17 cellular contexts compared by ENCODE assay signal in the genomic region with DNA sequence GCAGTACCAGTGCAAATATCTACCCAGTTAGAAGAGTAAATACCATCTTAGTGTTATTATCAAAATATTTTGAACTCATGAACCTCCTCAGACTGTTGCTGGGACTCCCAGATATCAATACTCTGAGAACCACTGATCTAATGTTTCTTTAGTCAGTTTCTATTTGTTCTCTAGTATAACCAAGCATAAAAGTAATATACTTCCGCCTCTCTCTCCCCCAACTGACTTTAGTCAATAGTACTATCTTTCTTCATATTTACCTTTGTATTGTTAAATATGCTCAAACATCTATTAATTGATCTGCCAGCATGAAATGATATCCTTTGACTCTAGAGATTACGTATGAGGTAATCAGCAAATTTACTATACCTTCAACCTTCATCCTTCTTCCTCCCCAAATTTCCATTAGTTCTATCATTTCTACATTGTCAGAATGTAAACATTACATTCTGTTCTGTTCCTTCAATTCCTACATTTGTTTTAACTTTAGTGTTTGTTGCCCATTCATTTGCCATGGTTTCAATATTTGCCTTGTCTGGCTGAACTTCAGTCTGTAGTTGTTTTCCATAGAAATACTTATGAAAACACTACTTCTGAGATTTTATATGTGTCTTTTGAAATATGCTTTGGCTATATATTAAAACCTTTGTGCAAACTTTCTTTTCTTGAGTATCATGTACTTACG.
"Had no signal": no experiment of that assay in that cellular context is flagged by ENCODE, and none has a peak within 500 bp of the region (broad histone marks: within the 10 kb centered on the region; RNA-seq: fewer than 3 reads in every experiment).

No MANE protein-coding gene starts in this region.

- H3K27me3 ChIP-seq: dorsolateral prefrontal cortex, thyroid gland had no signal

- H3K4me1 ChIP-seq: lower lobe of right lung, parathyroid adenoma, thyroid gland had no signal

- H3K27ac ChIP-seq: dorsolateral prefrontal cortex, lower lobe of right lung, parathyroid adenoma, stomach, thyroid gland had no signal

- FAIRE-seq: colon, frontal cortex had no signal

- ATAC-seq: left ventricle myocardium superior, lower lobe of right lung, natural killer cell, sciatic nerve had no signal

- DNase-seq: dorsolateral prefrontal cortex; effector CD4-positive, alpha-beta T cell; head of caudate nucleus; left ventricle myocardium superior; lower lobe of right lung; natural killer cell; occipital lobe; stimulated activated CD4-positive, alpha-beta T cell treated with anti-CD3 and anti-CD28 coated beads, Interleukin-2, amount 100 ng/mL, for 24 hours; stimulated activated CD4-positive, alpha-beta T cell treated with anti-CD3 and anti-CD28 coated beads, Interleukin-4, amount 100 ng/mL, for 24 hours; stimulated activated naive CD4-positive, alpha-beta T cell treated with Interleukin-2 at 50 U/mL for 16 hours; stomach; thyroid gland; trophoblast cell had no signal

- H3K36me3 ChIP-seq: lower lobe of right lung, stomach, thyroid gland had no signal

- H3K4me3 ChIP-seq: dorsolateral prefrontal cortex, lower lobe of right lung, stomach, thyroid gland had no signal

- H3K9me3 ChIP-seq: lower lobe of right lung, stomach, thyroid gland had no signal
